1 cellular context compared by ENCODE assay signal in genomic region chr5:59525310-59525709, GRCh38.
TF ChIP-seq lines count a peak whose summit lies in the region.

No MANE protein-coding gene starts in this region.

TF ChIP-seq in A549, 52 proteins besides CTCF, POLR2A, EP300 and RAD21 (continued from another document):
- no peak for TF ChIP-seq HEYL (CRISPR knock-in tag; IDR thresholded peaks at IDR 0.05)
- no peak for TF ChIP-seq HOXB13 (CRISPR knock-in tag; IDR thresholded peaks at IDR 0.05; ENCODE audit: low read depth)
TF ChIP-seq in A549: peak in this region for 0.
